1 cellular context compared by ENCODE assay signal in genomic region chr13:96141032-96141431, GRCh38.
TF ChIP-seq lines count a peak whose summit lies in the region.

No MANE protein-coding gene starts in this region.

TF ChIP-seq in IMR-90, 13 proteins besides CTCF, POLR2A, EP300 and RAD21 (continued from another document):
- TF ChIP-seq USF2 (IDR thresholded peaks at IDR 0.05; ENCODE audit: low read depth, low read length) (no peak), NFE2L2 (IDR thresholded peaks at IDR 0.05; ENCODE audit: low read depth, low read length) (no peak), SMC3 (IDR thresholded peaks at IDR 0.05; ENCODE audit: low read depth, low read length) (no peak), MAZ (IDR thresholded peaks at IDR 0.05; ENCODE audit: borderline replicate concordance, low read depth, low read length) (no peak), CHD1 (IDR thresholded peaks at IDR 0.05; ENCODE audit: low read depth, low read length) (no peak)
